Comparison of ENCODE assay signal across 25 cellular contexts in genomic region chr2:171930385-171930784, GRCh38.
"Had no signal": no experiment of that assay in that cellular context is flagged by ENCODE, and none has a peak within 500 bp of the region (broad histone marks: within the 10 kb centered on the region; RNA-seq: fewer than 3 reads in every experiment).

No MANE protein-coding gene starts in this region.

- H3K4me3 ChIP-seq: adrenal gland, body of pancreas, esophagus squamous epithelium, gastroesophageal sphincter, heart right ventricle had no signal

- H3K27me3 Mint-ChIP-seq: activated CD4-positive, alpha-beta memory T cell treated with anti-CD3 and anti-CD28 coated beads for 36 hours; activated CD4-positive, alpha-beta T cell treated with anti-CD3 and anti-CD28 coated beads for 36 hours; activated CD4-positive, alpha-beta T cell treated with anti-CD3 and anti-CD28 coated beads, Interleukin-2, amount 10 ng/mL, durations not matched to agents 24 days and 14 days; activated naive CD8-positive, alpha-beta T cell treated with anti-CD3 and anti-CD28 coated beads for 36 hours; activated naive CD8-positive, alpha-beta T cell treated with anti-CD3 and anti-CD28 coated beads, Interleukin-2, amount 50 U/mL, for 24 hours had no signal

- H3K27ac Mint-ChIP-seq: activated CD4-positive, alpha-beta memory T cell treated with anti-CD3 and anti-CD28 coated beads for 36 hours; activated CD4-positive, alpha-beta T cell treated with anti-CD3 and anti-CD28 coated beads for 36 hours; activated CD4-positive, alpha-beta T cell treated with anti-CD3 and anti-CD28 coated beads, Interleukin-2, amount 10 ng/mL, durations not matched to agents 24 days and 14 days; activated naive CD8-positive, alpha-beta T cell treated with anti-CD3 and anti-CD28 coated beads for 36 hours; activated naive CD8-positive, alpha-beta T cell treated with anti-CD3 and anti-CD28 coated beads, Interleukin-2, amount 50 U/mL, for 24 hours had no signal

- ATAC-seq: activated CD4-positive, alpha-beta T cell treated with anti-CD3 and anti-CD28 coated beads for 36 hours; activated naive CD8-positive, alpha-beta T cell treated with anti-CD3 and anti-CD28 coated beads, Interleukin-2, amount 50 U/mL, for 24 hours; activated T-cell treated with anti-CD3 and anti-CD28 coated beads, Interleukin-2, amount 50 U/mL, for 4 hours; body of pancreas; gastroesophageal sphincter; heart right ventricle had no signal

- H3K27me3 ChIP-seq: adrenal gland, body of pancreas, esophagus squamous epithelium, gastroesophageal sphincter, heart right ventricle had no signal

- H3K9me3 Mint-ChIP-seq: activated CD4-positive, alpha-beta memory T cell treated with anti-CD3 and anti-CD28 coated beads for 36 hours; activated CD4-positive, alpha-beta T cell treated with anti-CD3 and anti-CD28 coated beads, Interleukin-2, amount 10 ng/mL, durations not matched to agents 24 days and 14 days; activated naive CD8-positive, alpha-beta T cell treated with anti-CD3 and anti-CD28 coated beads for 36 hours; activated naive CD8-positive, alpha-beta T cell treated with anti-CD3 and anti-CD28 coated beads, Interleukin-2, amount 50 U/mL, for 24 hours; activated T-cell treated with anti-CD3 and anti-CD28 coated beads, Interleukin-2, amount 50 U/mL, for 4 hours had no signal

- H3K4me3 Mint-ChIP-seq: activated CD4-positive, alpha-beta memory T cell treated with anti-CD3 and anti-CD28 coated beads for 36 hours; activated CD4-positive, alpha-beta T cell treated with anti-CD3 and anti-CD28 coated beads for 36 hours; activated CD4-positive, alpha-beta T cell treated with anti-CD3 and anti-CD28 coated beads, Interleukin-2, amount 10 ng/mL, durations not matched to agents 24 days and 14 days; activated naive CD8-positive, alpha-beta T cell treated with anti-CD3 and anti-CD28 coated beads for 36 hours; activated naive CD8-positive, alpha-beta T cell treated with anti-CD3 and anti-CD28 coated beads, Interleukin-2, amount 50 U/mL, for 24 hours; activated T-cell treated with anti-CD3 and anti-CD28 coated beads, Interleukin-2, amount 50 U/mL, for 4 hours had no signal

- DNase-seq: activated CD4-positive, alpha-beta memory T cell treated with anti-CD3 and anti-CD28 coated beads for 36 hours; activated CD4-positive, alpha-beta T cell treated with anti-CD3 and anti-CD28 coated beads for 36 hours; activated CD4-positive, alpha-beta T cell treated with anti-CD3 and anti-CD28 coated beads, Interleukin-2, amount 10 ng/mL, durations not matched to agents 24 days and 14 days; activated CD4-positive, CD25-positive, alpha-beta regulatory T cell; activated CD4-positive, CD25-positive, alpha-beta regulatory T cell treated with anti-CD3 and anti-CD28 coated beads, Interleukin-2, amount 50 U/mL, for 72 hours; activated CD8-positive, alpha-beta memory T cell treated with anti-CD3 and anti-CD28 coated beads for 24 hours; activated gamma-delta T cell; activated naive CD4-positive, alpha-beta T cell; activated naive CD4-positive, alpha-beta T cell treated with anti-CD3 and anti-CD28 coated beads, Interleukin-2, amount 50 U/mL, for 16 hours; activated naive CD8-positive, alpha-beta T cell treated with anti-CD3 and anti-CD28 coated beads for 36 hours; activated naive CD8-positive, alpha-beta T cell treated with anti-CD3 and anti-CD28 coated beads, Interleukin-2, amount 50 U/mL, for 24 hours; activated T-cell treated with anti-CD3 and anti-CD28 coated beads, Interleukin-2, amount 50 U/mL, for 4 hours; adrenal gland; amygdala; aorta; body of pancreas; caudate nucleus; cortex of kidney; dermis blood vessel endothelial cell; effector CD8-positive, alpha-beta T cell; esophagus squamous epithelium; foreskin melanocyte; heart right ventricle had no signal

- H3K27ac ChIP-seq: adrenal gland, body of pancreas, epithelial cell of prostate, esophagus squamous epithelium, gastroesophageal sphincter, heart right ventricle had no signal

- H3K4me1 ChIP-seq: adrenal gland had no signal

- H3K9me3 ChIP-seq: adrenal gland, body of pancreas, esophagus squamous epithelium, gastroesophageal sphincter had no signal
